Comparison of ENCODE assay signal across 9 cellular contexts in the genomic region with DNA sequence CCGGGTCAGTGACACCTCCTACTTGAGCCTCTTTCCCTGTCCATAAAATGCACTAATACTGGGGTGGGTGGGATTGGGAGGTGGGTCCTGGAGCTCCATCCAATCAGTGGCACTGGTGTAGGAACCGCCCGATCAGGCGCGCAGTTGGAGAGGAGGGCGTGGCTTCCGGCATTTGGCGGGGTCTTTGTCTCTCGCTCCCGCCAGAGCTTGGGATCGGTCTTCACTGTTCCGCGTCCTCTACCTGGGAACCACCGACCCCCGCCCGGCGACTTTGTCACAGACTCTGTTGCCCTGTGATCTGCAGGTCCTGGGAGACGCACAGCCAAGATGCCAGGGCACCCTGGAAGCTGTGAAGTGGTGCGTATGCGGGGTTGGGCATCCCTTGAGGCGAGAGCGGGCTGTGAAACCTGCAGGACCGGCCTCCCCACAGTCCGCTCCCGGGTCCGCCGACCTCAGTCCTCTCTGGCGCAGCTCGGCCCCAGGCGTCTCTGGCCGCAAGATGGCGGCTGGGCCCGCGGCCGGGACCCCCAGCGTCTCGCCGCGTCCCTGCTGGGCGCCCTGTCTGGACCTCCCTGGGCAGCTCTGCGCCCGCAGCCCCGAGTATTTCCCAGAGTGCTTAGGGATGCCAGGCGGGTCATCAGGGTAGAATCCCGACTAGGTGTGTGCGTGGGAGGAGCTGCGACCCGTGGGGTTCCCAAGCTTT. TPM values are rescaled to one million over a fixed set of nuclear protein-coding genes. Genes with fewer than 3 reads are reported as not detected.
A peak's percentile ranks its signal among the peaks of the same experiment; 100 is the strongest.
DNase-seq lines count a peak whose midpoint lies in the region; ATAC-seq, FAIRE-seq and TF ChIP-seq lines count a peak whose summit lies in the region.
"Had no signal": no experiment of that assay in that cellular context is flagged by ENCODE, and none has a peak within 500 bp of the region (broad histone marks: within the 10 kb centered on the region; RNA-seq: fewer than 3 reads in every experiment).

No MANE protein-coding gene starts in this region.

- H3K36me3 Mint-ChIP-seq in central memory CD8-positive, alpha-beta T cell (ENCODE audit: insufficient read depth) = no peaks in the 10 kb centered on the region

- H3K4me3 Mint-ChIP-seq in central memory CD8-positive, alpha-beta T cell = peak overlapping the region; percentile 32

- H3K36me3 ChIP-seq in HEK293 (ENCODE audit: control insufficient read depth in 2 of 2, insufficient read depth in 1 of 2, low read length in 2 of 2) (no peaks in the 10 kb centered on the region), kidney (ENCODE audit: control insufficient read depth in 1 of 2, insufficient read depth in 2 of 2, low read length in 2 of 2) (no peaks in the 10 kb centered on the region), spleen (no peaks in the 10 kb centered on the region)

- CTCF ChIA-PET in HEK293 (lab: Yijun Ruan, JAX) = no interaction called here

- H3K27me3 ChIP-seq in spleen (replicated peaks in 1 of 7) = peaks cover 0 to 47% (median 11%) of the 10 kb centered on the region in 7 donors

- H3K27ac Mint-ChIP-seq in central memory CD8-positive, alpha-beta T cell (ENCODE audit: low read depth) = no peak overlapping the region

- no peaks in the 10 kb centered on the region for H3K4me1 Mint-ChIP-seq in central memory CD8-positive, alpha-beta T cell

- H3K9me3 ChIP-seq in HEK293 (ENCODE audit: control insufficient read depth, insufficient read depth, low read depth, low read length) = no peaks in the 10 kb centered on the region; the same call in 1 of the 2 replicates
- no peaks in the 10 kb centered on the region for H3K9me3 ChIP-seq in kidney (ENCODE audit: control insufficient read depth in 1 of 2, low read length in 2 of 2)
- H3K9me3 ChIP-seq in spleen = peaks cover 0 to 72% (median 11%) of the 10 kb centered on the region in 8 donors

- POLR2A ChIA-PET in HEK293 (lab: Yijun Ruan, JAX) = interaction anchor here (0.9 to 1.3 kb wide), 3 partner anchors 42 to 612 kb away, joined by 3 to 8 read pairs (median 6); partner anchors contain the start of genes ZNF675 and ZNF730

- WGBS in spleen, 5 donors = 0 to 2% (median 2%) methylated on average over 23 to 48 of the region's 48 CpGs

- H3K27ac ChIP-seq in HEK293 (ENCODE audit: extremely low read depth, low read depth, low read length) (no peak overlapping the region), kidney (ENCODE audit: low read depth in 2 of 2, low read length in 2 of 2) (no peak overlapping the region), spleen (peak overlapping the region in 4 of 8 donors; percentile 6 to 56 (median 40))
- H3K27ac ChIP-seq: KMS-11 had no signal

- TF ChIP-seq CTCF in HEK293 (tag by site-specific recombination; IDR thresholded peaks at IDR 0.05) = no peak
- no peak for TF ChIP-seq CTCF in kidney (IDR thresholded peaks at IDR 0.05; ENCODE audit: borderline replicate concordance, extremely low read depth, insufficient read depth)
- no peak for TF ChIP-seq CTCF in spleen (IDR thresholded peaks at IDR 0.05 in 8 of 11, conservative IDR thresholded peaks at IDR 0.05 in 3 of 11)

- intact Hi-C loops in kidney (cut with DNase I) = no loop called here
- intact Hi-C loops in spleen (cut with DNase I; ENCODE audit: low total_unique reads) = no loop called here

- no peak overlapping the region for H3K9ac ChIP-seq in kidney (ENCODE audit: low read length in 2 of 2)
- H3K9ac ChIP-seq: KMS-11 had no signal

- H3K4me3 ChIP-seq in HEK293 (ENCODE audit: low read depth, low read length) = peak overlapping the region; percentile 64
- peak overlapping the region; percentile 52 to 58 for H3K4me3 ChIP-seq in kidney (ENCODE audit: low read length in 2 of 2)
- peak overlapping the region; percentile 27 to 76 (median 53) for H3K4me3 ChIP-seq in spleen

- DNase-seq in COLO668 (lab: John Stamatoyannopoulos, UW; ENCODE audit: unreplicated experiment) (peak; percentile 60), NCI-H526 (lab: John Stamatoyannopoulos, UW) (peak; percentile 82 to 85), kidney (peak; percentile 77), spleen (peak; percentile 71), CD1c-positive myeloid dendritic cell (ENCODE audit: extremely low spot score) (no peak), cerebellar nuclear complex (lab: John Stamatoyannopoulos, UW) (no peak)
- no peak for DNase-seq in central memory CD8-positive, alpha-beta T cell (ENCODE audit: low spot score in 2 of 2)

- ATAC-seq in central memory CD8-positive, alpha-beta T cell (replicated peaks; ENCODE audit: extremely low read depth, poor library complexity, severe bottlenecking) = no peak

- H3K4me1 ChIP-seq in HEK293 (ENCODE audit: control insufficient read depth, insufficient read depth, low read length) (no peaks in the 10 kb centered on the region), kidney (ENCODE audit: control insufficient read depth in 1 of 2, insufficient read depth in 1 of 2, low read depth in 1 of 2, low read length in 2 of 2) (no peaks in the 10 kb centered on the region), spleen (peaks cover 0 to 28% (median 11%) of the 10 kb centered on the region in 6 donors)

- no peak for TF ChIP-seq POLR2A in spleen (IDR thresholded peaks at IDR 0.05)

- peaks cover 12% of the 10 kb centered on the region for H3K9me3 Mint-ChIP-seq in central memory CD8-positive, alpha-beta T cell

- H3K27me3 Mint-ChIP-seq in central memory CD8-positive, alpha-beta T cell = peaks cover 24% of the 10 kb centered on the region

- no peak for FAIRE-seq in kidney (lab: Jason Lieb, UNC)

TF ChIP-seq in HEK293, 187 proteins besides CTCF, POLR2A, EP300 and RAD21:
- TF ChIP-seq ZNF138 (tag by site-specific recombination; IDR thresholded peaks at IDR 0.05; ENCODE audit: borderline replicate concordance) = no peak
- TF ChIP-seq ZFHX2 (tag by site-specific recombination; conservative IDR thresholded peaks at IDR 0.05) = no peak
- TF ChIP-seq ZNF19 (tag by site-specific recombination; IDR thresholded peaks at IDR 0.05; ENCODE audit: low read depth) = no peak
- TF ChIP-seq ZSCAN4 (tag by site-specific recombination; IDR thresholded peaks at IDR 0.05) = no peak
- no peak for TF ChIP-seq ZNF169 (tag by site-specific recombination; IDR thresholded peaks at IDR 0.05)
- no peak for TF ChIP-seq GFI1B (tag by site-specific recombination; IDR thresholded peaks at IDR 0.05)
- TF ChIP-seq, protein P1, sequence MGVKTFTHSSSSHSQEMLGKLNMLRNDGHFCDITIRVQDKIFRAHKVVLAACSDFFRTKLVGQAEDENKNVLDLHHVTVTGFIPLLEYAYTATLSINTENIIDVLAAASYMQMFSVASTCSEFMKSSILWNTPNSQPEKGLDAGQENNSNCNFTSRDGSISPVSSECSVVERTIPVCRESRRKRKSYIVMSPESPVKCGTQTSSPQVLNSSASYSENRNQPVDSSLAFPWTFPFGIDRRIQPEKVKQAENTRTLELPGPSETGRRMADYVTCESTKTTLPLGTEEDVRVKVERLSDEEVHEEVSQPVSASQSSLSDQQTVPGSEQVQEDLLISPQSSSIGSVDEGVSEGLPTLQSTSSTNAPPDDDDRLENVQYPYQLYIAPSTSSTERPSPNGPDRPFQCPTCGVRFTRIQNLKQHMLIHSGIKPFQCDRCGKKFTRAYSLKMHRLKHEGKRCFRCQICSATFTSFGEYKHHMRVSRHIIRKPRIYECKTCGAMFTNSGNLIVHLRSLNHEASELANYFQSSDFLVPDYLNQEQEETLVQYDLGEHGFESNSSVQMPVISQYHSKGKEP (tag by site-specific recombination; IDR thresholded peaks at IDR 0.05) = no peak
- no peak for TF ChIP-seq ZNF433 (tag by site-specific recombination; IDR thresholded peaks at IDR 0.05; ENCODE audit: low read depth)
- TF ChIP-seq FEZF1 (tag by site-specific recombination; IDR thresholded peaks at IDR 0.05) = no peak

RNA-seq across cellular contexts. Expression of gene ZNF730, which starts 41.6 kb away (rescaled TPM):
- total RNA-seq in kidney = 0.60 TPM
- polyA plus RNA-seq in kidney (ENCODE audit: insufficient read depth, low read depth, low replicate concordance) = not detected
- 1 to 10 TPM in 2 of 7 donors, under 1 TPM in 3, not detected in 2; 0.40 to 1.4 (median 0.80) TPM for total RNA-seq in spleen
- under 1 TPM; 0.02 to 0.19 (median 0.11) TPM for polyA plus RNA-seq in spleen

Comparison
In these comparisons a context has a peak if more than half of its experiments do, and no peak if none do; other contexts are left out.
1. DNase-seq: peak in COLO668 (single experiment), NCI-H526 (2 of 2), kidney (single experiment) and spleen (single experiment); none in central memory CD8-positive, alpha-beta T cell (0 of 2), CD1c-positive myeloid dendritic cell (single experiment) and cerebellar nuclear complex (0 of 2).
2. Peak in every context shown above with its lines, with median percentiles within 50 percentile points of each other: H3K4me3 ChIP-seq.